In genomic region chr16:9123871-9124270, GRCh38 we compare ENCODE assay signal across 1 cellular context.
TF ChIP-seq lines count a peak whose summit lies in the region.

No MANE protein-coding gene starts in this region.

TF ChIP-seq in GM12878, 131 proteins besides CTCF, POLR2A, EP300 and RAD21 (continued from another document and continues in another):
- TF ChIP-seq LARP7 (IDR thresholded peaks at IDR 0.05), result peak; percentile 62; the same call in 1 of the 2 replicates
- no peak for TF ChIP-seq MYB (IDR thresholded peaks at IDR 0.05; ENCODE audit: borderline replicate concordance, low read depth, low read length)
- TF ChIP-seq ZBTB11 (CRISPR knock-in tag; IDR thresholded peaks at IDR 0.05), result no peak
- no peak for TF ChIP-seq POLR2AphosphoS2 (IDR thresholded peaks at IDR 0.05; ENCODE audit: low read depth, low read length)
- no peak for TF ChIP-seq SUPT20H (IDR thresholded peaks at IDR 0.05; ENCODE audit: borderline replicate concordance, control insufficient read depth, low read depth, low read length)
- TF ChIP-seq EZH2 (IDR thresholded peaks at IDR 0.05; ENCODE audit: borderline replicate concordance, control insufficient read depth, low read depth, low read length), result no peak
- TF ChIP-seq SKIL (IDR thresholded peaks at IDR 0.05; ENCODE audit: low read depth, poor library complexity, severe bottlenecking), result no peak
- TF ChIP-seq RELB (IDR thresholded peaks at IDR 0.05; ENCODE audit: low read depth), result no peak
- no peak for TF ChIP-seq TBL1XR1 (IDR thresholded peaks at IDR 0.05; ENCODE audit: low read depth, low read length)
- TF ChIP-seq KAT2A (conservative IDR thresholded peaks at IDR 0.05; ENCODE audit: control insufficient read depth, low read depth, low read length), result no peak
- peak in 1 of 2 experiments; percentile 32; a peak in 1 of 4 replicates for TF ChIP-seq BHLHE40 (IDR thresholded peaks at IDR 0.05; ENCODE audit: borderline replicate concordance in 1 of 2, low read depth in 2 of 2, low read length in 1 of 2)
- no peak for TF ChIP-seq TCF7 (IDR thresholded peaks at IDR 0.05; ENCODE audit: borderline replicate concordance)
- TF ChIP-seq ELK1 (IDR thresholded peaks at IDR 0.05; ENCODE audit: low read depth, low read length), result no peak
- TF ChIP-seq HDAC2 (IDR thresholded peaks at IDR 0.05), result no peak
- TF ChIP-seq CREB1 (IDR thresholded peaks at IDR 0.05; ENCODE audit: low read depth), result no peak
- no peak for TF ChIP-seq MAX (IDR thresholded peaks at IDR 0.05; ENCODE audit: low read depth, low read length)
- TF ChIP-seq, protein P1, sequence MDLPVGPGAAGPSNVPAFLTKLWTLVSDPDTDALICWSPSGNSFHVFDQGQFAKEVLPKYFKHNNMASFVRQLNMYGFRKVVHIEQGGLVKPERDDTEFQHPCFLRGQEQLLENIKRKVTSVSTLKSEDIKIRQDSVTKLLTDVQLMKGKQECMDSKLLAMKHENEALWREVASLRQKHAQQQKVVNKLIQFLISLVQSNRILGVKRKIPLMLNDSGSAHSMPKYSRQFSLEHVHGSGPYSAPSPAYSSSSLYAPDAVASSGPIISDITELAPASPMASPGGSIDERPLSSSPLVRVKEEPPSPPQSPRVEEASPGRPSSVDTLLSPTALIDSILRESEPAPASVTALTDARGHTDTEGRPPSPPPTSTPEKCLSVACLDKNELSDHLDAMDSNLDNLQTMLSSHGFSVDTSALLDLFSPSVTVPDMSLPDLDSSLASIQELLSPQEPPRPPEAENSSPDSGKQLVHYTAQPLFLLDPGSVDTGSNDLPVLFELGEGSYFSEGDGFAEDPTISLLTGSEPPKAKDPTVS (IDR thresholded peaks at IDR 0.05; ENCODE audit: low read depth, low read length), result no peak
- no peak for TF ChIP-seq BCLAF1 (IDR thresholded peaks at IDR 0.05)
- TF ChIP-seq MTA2 (IDR thresholded peaks at IDR 0.05; ENCODE audit: low read depth), result no peak
- no peak for TF ChIP-seq KDM1A (IDR thresholded peaks at IDR 0.05; ENCODE audit: borderline replicate concordance)
- peak; percentile 75 for TF ChIP-seq MEF2B (IDR thresholded peaks at IDR 0.05; ENCODE audit: partially characterized antibody, poor library complexity, severe bottlenecking)
- no peak for TF ChIP-seq MXI1 (IDR thresholded peaks at IDR 0.05; ENCODE audit: low read depth, low read length)
- TF ChIP-seq PAX8 (IDR thresholded peaks at IDR 0.05), result no peak
- TF ChIP-seq IRF4 (IDR thresholded peaks at IDR 0.05; ENCODE audit: low read depth, low read length), result no peak
- TF ChIP-seq, protein P2, sequence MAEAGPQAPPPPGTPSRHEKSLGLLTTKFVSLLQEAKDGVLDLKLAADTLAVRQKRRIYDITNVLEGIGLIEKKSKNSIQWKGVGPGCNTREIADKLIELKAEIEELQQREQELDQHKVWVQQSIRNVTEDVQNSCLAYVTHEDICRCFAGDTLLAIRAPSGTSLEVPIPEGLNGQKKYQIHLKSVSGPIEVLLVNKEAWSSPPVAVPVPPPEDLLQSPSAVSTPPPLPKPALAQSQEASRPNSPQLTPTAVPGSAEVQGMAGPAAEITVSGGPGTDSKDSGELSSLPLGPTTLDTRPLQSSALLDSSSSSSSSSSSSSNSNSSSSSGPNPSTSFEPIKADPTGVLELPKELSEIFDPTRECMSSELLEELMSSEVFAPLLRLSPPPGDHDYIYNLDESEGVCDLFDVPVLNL (IDR thresholded peaks at IDR 0.05; ENCODE audit: low read depth, low read length), result no peak
- TF ChIP-seq NFIC (IDR thresholded peaks at IDR 0.05; ENCODE audit: low read depth, low read length), result no peak
- TF ChIP-seq, protein P3, sequence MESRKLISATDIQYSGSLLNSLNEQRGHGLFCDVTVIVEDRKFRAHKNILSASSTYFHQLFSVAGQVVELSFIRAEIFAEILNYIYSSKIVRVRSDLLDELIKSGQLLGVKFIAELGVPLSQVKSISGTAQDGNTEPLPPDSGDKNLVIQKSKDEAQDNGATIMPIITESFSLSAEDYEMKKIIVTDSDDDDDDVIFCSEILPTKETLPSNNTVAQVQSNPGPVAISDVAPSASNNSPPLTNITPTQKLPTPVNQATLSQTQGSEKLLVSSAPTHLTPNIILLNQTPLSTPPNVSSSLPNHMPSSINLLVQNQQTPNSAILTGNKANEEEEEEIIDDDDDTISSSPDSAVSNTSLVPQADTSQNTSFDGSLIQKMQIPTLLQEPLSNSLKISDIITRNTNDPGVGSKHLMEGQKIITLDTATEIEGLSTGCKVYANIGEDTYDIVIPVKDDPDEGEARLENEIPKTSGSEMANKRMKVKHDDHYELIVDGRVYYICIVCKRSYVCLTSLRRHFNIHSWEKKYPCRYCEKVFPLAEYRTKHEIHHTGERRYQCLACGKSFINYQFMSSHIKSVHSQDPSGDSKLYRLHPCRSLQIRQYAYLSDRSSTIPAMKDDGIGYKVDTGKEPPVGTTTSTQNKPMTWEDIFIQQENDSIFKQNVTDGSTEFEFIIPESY (IDR thresholded peaks at IDR 0.05), result no peak
- TF ChIP-seq, protein P4, sequence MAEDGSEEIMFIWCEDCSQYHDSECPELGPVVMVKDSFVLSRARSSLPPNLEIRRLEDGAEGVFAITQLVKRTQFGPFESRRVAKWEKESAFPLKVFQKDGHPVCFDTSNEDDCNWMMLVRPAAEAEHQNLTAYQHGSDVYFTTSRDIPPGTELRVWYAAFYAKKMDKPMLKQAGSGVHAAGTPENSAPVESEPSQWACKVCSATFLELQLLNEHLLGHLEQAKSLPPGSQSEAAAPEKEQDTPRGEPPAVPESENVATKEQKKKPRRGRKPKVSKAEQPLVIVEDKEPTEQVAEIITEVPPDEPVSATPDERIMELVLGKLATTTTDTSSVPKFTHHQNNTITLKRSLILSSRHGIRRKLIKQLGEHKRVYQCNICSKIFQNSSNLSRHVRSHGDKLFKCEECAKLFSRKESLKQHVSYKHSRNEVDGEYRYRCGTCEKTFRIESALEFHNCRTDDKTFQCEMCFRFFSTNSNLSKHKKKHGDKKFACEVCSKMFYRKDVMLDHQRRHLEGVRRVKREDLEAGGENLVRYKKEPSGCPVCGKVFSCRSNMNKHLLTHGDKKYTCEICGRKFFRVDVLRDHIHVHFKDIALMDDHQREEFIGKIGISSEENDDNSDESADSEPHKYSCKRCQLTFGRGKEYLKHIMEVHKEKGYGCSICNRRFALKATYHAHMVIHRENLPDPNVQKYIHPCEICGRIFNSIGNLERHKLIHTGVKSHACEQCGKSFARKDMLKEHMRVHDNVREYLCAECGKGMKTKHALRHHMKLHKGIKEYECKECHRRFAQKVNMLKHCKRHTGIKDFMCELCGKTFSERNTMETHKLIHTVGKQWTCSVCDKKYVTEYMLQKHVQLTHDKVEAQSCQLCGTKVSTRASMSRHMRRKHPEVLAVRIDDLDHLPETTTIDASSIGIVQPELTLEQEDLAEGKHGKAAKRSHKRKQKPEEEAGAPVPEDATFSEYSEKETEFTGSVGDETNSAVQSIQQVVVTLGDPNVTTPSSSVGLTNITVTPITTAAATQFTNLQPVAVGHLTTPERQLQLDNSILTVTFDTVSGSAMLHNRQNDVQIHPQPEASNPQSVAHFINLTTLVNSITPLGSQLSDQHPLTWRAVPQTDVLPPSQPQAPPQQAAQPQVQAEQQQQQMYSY (CRISPR knock-in tag; IDR thresholded peaks at IDR 0.05), result no peak
- no peak for TF ChIP-seq IRF3 (IDR thresholded peaks at IDR 0.05)
- no peak for TF ChIP-seq PAX5 (IDR thresholded peaks at IDR 0.05; ENCODE audit: borderline replicate concordance, low read depth, low read length)
- no peak for TF ChIP-seq EGR1 (IDR thresholded peaks at IDR 0.05; ENCODE audit: borderline replicate concordance in 1 of 2, low read depth in 2 of 2, low read length in 2 of 2)
- peak; percentile 13 to 38; a peak in 1 of 4 replicates for TF ChIP-seq IKZF2 (IDR thresholded peaks at IDR 0.05)
